In genomic region chr13:98977568-98978270, GRCh38 we compare ENCODE assay signal across 8 cellular contexts. TPM values are rescaled to one million over a fixed set of nuclear protein-coding genes. Genes with fewer than 3 reads are reported as not detected.
DNase-seq lines count a peak whose midpoint lies in the region; ATAC-seq and TF ChIP-seq lines count a peak whose summit lies in the region.

TSS of gene DOCK9 (minus strand) at chr13:98978064. CDS start at chr13:98977909, 155 bp downstream.

- H3K27ac Mint-ChIP-seq in CD8-positive, alpha-beta memory T cell = peak within 1 kb of the TSS in 2 of 8 donors; percentile 6 to 23
- peak within 1 kb of the TSS; percentile 71 for H3K27ac Mint-ChIP-seq in type B pancreatic cell

- H3K36me3 ChIP-seq in CD8-positive, alpha-beta memory T cell (ENCODE audit: insufficient read depth, low read length) = no peaks in the 10 kb centered on the region

- DNase-seq in CD8-positive, alpha-beta memory T cell = no peak
- peak; percentile 84 for DNase-seq in RPMI7951 (ENCODE audit: low read depth)
- peak; percentile 55 for DNase-seq in epithelial cell of esophagus (ENCODE audit: low read depth)
- DNase-seq in middle frontal gyrus (ENCODE audit: extremely low spot score, low spot score) = peak; percentile 58
- DNase-seq in type B pancreatic cell (ENCODE audit: extremely low spot score, unreplicated experiment) = no peak
- DNase-seq in NK-92 treated with Interleukin-12 subunit alpha and Interleukin-12 subunit beta, amount 100 ng/mL, for 24 hours (lab: John Stamatoyannopoulos, UW) = no peak
- DNase-seq in NCI-H82 treated with DMSO at 0.1 percent for 48 hours (lab: John Stamatoyannopoulos, UW; ENCODE audit: unreplicated experiment) = no peak

- H3K9me3 Mint-ChIP-seq in CD8-positive, alpha-beta memory T cell = no peaks in the 10 kb centered on the region
- H3K9me3 Mint-ChIP-seq in type B pancreatic cell = no peaks in the 10 kb centered on the region

- H3K27me3 Mint-ChIP-seq in CD8-positive, alpha-beta memory T cell = no peaks in the 10 kb centered on the region
- no peaks in the 10 kb centered on the region for H3K27me3 Mint-ChIP-seq in type B pancreatic cell

- H3K36me3 Mint-ChIP-seq in CD8-positive, alpha-beta memory T cell = peaks cover 0 to 2% (median 1%) of the 10 kb centered on the region in 3 donors
- no peaks in the 10 kb centered on the region for H3K36me3 Mint-ChIP-seq in type B pancreatic cell

- H3K27ac ChIP-seq in CD8-positive, alpha-beta memory T cell (ENCODE audit: low read depth, low read length) = no peak within 1 kb of the TSS

- H3K27me3 ChIP-seq in CD8-positive, alpha-beta memory T cell (ENCODE audit: insufficient read depth, low read length, poor library complexity, severe bottlenecking) = no peaks in the 10 kb centered on the region

- H3K4me3 Mint-ChIP-seq in CD8-positive, alpha-beta memory T cell = no peak within 1 kb of the TSS
- peak within 1 kb of the TSS; percentile 78 for H3K4me3 Mint-ChIP-seq in type B pancreatic cell

- peaks cover 71% of the 10 kb centered on the region for H3K4me1 ChIP-seq in CD8-positive, alpha-beta memory T cell (ENCODE audit: insufficient read depth, low read length)

- CTCF ChIA-PET in CD8-positive, alpha-beta memory T cell (lab: Charles Lee) = interaction anchor here (1.4 kb wide), 1 partner anchor 532 kb away, joined by 3 read pairs; no protein-coding TSS in a partner anchor

- TF ChIP-seq CTCF in epithelial cell of esophagus (IDR thresholded peaks at IDR 0.05; ENCODE audit: insufficient read depth, low read depth, low read length, missing control alignments) = no peak
- no peak for TF ChIP-seq CTCF in type B pancreatic cell (conservative IDR thresholded peaks at IDR 0.05)

- POLR2A ChIA-PET in CD8-positive, alpha-beta memory T cell (lab: Charles Lee) = no interaction called here

- no peak for ATAC-seq in HG02884 (IDR thresholded peaks at IDR 0.05; ENCODE audit: unreplicated experiment)

- peaks cover 61 to 88% (median 63%) of the 10 kb centered on the region in 3 donors for H3K4me1 Mint-ChIP-seq in CD8-positive, alpha-beta memory T cell
- H3K4me1 Mint-ChIP-seq in type B pancreatic cell (ENCODE audit: unreplicated experiment) = peaks cover 38% of the 10 kb centered on the region

- H3K9me3 ChIP-seq in CD8-positive, alpha-beta memory T cell (ENCODE audit: low read length) = no peaks in the 10 kb centered on the region

- no peak within 1 kb of the TSS for H3K4me3 ChIP-seq in CD8-positive, alpha-beta memory T cell (ENCODE audit: low read length)
- H3K4me3 ChIP-seq in epithelial cell of esophagus (ENCODE audit: low read length) = peak within 1 kb of the TSS; percentile 38

RNA-seq across cellular contexts. Expression of gene DOCK9, which starts in this region (rescaled TPM):
- total RNA-seq in CD8-positive, alpha-beta memory T cell = 10 to 100 TPM; 35.4 to 38.9 TPM
- polyA plus RNA-seq in CD8-positive, alpha-beta memory T cell = 23.9 TPM
- 34.2 and 36.9 TPM in 2 replicates for total RNA-seq in RPMI7951 (2014; rRNA removed; shearing (Covaris generic))
- total RNA-seq in type B pancreatic cell (ENCODE audit: low replicate concordance) = 46.2 and 122 TPM in 2 replicates

Comparison
In these comparisons a context has a peak if more than half of its experiments do, and no peak if none do; other contexts are left out.
1. DNase-seq: peak in RPMI7951 (single experiment), epithelial cell of esophagus (single experiment) and middle frontal gyrus (single experiment); none in CD8-positive, alpha-beta memory T cell (0 of 5), type B pancreatic cell (single experiment), NK-92 treated with Interleukin-12 subunit alpha and Interleukin-12 subunit beta, amount 100 ng/mL, for 24 hours (single experiment) and NCI-H82 treated with DMSO at 0.1 percent for 48 hours (single experiment).